20 cellular contexts compared by ENCODE assay signal in the genomic region with DNA sequence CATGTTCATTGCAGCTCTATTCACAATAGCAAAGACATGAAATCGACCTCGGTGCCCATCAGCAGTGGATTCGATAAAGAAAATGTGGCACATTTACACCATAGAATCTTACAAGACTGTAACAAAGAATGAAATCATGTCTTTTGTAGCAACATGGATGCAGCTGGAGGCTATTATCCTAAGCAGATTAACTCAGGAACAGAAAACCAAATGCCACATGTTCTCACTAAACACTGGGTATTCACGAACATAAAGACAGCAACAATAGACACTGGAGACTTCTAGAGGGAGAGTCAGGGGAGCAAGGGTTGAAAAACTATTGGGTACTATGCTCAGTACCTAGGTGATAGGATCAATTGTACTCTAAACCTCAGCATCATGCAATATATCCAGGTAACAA.
A peak's percentile ranks its signal among the peaks of the same experiment; 100 is the strongest.
DNase-seq lines count a peak whose midpoint lies in the region; ATAC-seq and TF ChIP-seq lines count a peak whose summit lies in the region.
"Had no signal": no experiment of that assay in that cellular context is flagged by ENCODE, and none has a peak within 500 bp of the region (broad histone marks: within the 10 kb centered on the region; RNA-seq: fewer than 3 reads in every experiment).

No MANE protein-coding gene starts in this region.

- H3K4ac ChIP-seq in neuronal stem cell (ENCODE audit: low read length), result no peak overlapping the region

- DNase-seq in HAP-1 (ENCODE audit: low spot score in 2 of 2), result peak; percentile 41 to 82
- peak; percentile 79 for DNase-seq in NCI-H82 (lab: John Stamatoyannopoulos, UW)
- DNase-seq in neuronal stem cell (ENCODE audit: low spot score), result no peak
- no peak for DNase-seq in SIG-M5 (lab: John Stamatoyannopoulos, UW)
- no peak for DNase-seq in stimulated activated naive CD8-positive, alpha-beta T cell treated with anti-CD3 and anti-CD28 coated beads, Interleukin-15, Interleukin-2, amounts not matched to agents 100 U/mL and 50 U/mL, for 24 hours
- DNase-seq: ACHN; BE2C; C1 segment of cervical spinal cord; CD4-positive, CD25-positive, alpha-beta regulatory T cell; CD8-positive, alpha-beta memory T cell; COR-L47; DMS153; DMS79; GDM1; HFFc6; KG1 had no signal

- no peak overlapping the region for H4K91ac ChIP-seq in neuronal stem cell (ENCODE audit: low read depth, low read length, poor library complexity)

- H3K27me3 Mint-ChIP-seq in brain, result no peaks in the 10 kb centered on the region
- H3K27me3 Mint-ChIP-seq: CD4-positive, CD25-positive, alpha-beta regulatory T cell had no signal

- H3K36me3 ChIP-seq in HAP-1 (replicated peaks) (no peaks in the 10 kb centered on the region), neuronal stem cell (replicated peaks in 1 of 2; ENCODE audit: control insufficient read depth in 2 of 2, insufficient read depth in 2 of 2, low read length in 2 of 2) (no peaks in the 10 kb centered on the region)
- H3K36me3 ChIP-seq: BE2C had no signal

- H4K8ac ChIP-seq in neuronal stem cell (ENCODE audit: low read depth, low read length), result no peak overlapping the region

- no peak overlapping the region for H3K4me3 ChIP-seq in HAP-1
- H3K4me3 ChIP-seq in neuronal stem cell (ENCODE audit: low read length in 2 of 2), result no peak overlapping the region

- H3K9me3 Mint-ChIP-seq in brain, result peaks cover 0 to 10% (median 0%) of the 10 kb centered on the region in 5 experiments
- H3K9me3 Mint-ChIP-seq: CD4-positive, CD25-positive, alpha-beta regulatory T cell; HFFc6 had no signal

- H3K18ac ChIP-seq in neuronal stem cell (ENCODE audit: low read length), result no peak overlapping the region

- WGBS in neuronal stem cell (ENCODE audit: extremely low coverage in 2 of 2, insufficient read length in 2 of 2, insufficient replicate concordance in 1 of 2), 2 donors, result no CpG with 5 or more reads among the region's 4 CpGs

- H3K9me3 ChIP-seq in HAP-1 (no peaks in the 10 kb centered on the region), neuronal stem cell (replicated peaks in 1 of 2; ENCODE audit: control insufficient read depth in 2 of 2, insufficient read depth in 1 of 2, low read depth in 1 of 2, low read length in 2 of 2) (no peaks in the 10 kb centered on the region)
- H3K9me3 ChIP-seq: BE2C had no signal

- TF ChIP-seq CTCF in brain (conservative IDR thresholded peaks at IDR 0.05), result no peak

- no peaks in the 10 kb centered on the region for H3K79me1 ChIP-seq in neuronal stem cell (ENCODE audit: low read depth, low read length)

- in situ Hi-C loops in HAP-1 (cut with MboI; ENCODE audit: low sequenced_read_pairs), result no loop called here

- no peak overlapping the region for H3K4me2 ChIP-seq in neuronal stem cell (ENCODE audit: insufficient read depth, low read length, poor library complexity, severe bottlenecking)

- no peak overlapping the region for H2AFZ ChIP-seq in neuronal stem cell (ENCODE audit: low read length)

- H3K9ac ChIP-seq in neuronal stem cell (ENCODE audit: low read depth, low read length, poor library complexity), result no peak overlapping the region

- H3K4me1 ChIP-seq in HAP-1 (peaks cover 7% of the 10 kb centered on the region), neuronal stem cell (ENCODE audit: control insufficient read depth in 2 of 2, insufficient read depth in 1 of 2, low read depth in 1 of 2, low read length in 2 of 2) (no peaks in the 10 kb centered on the region)
- H3K4me1 ChIP-seq: BE2C had no signal

- peak overlapping the region in 3 of 5 experiments; percentile 15 to 83 (median 45) for H3K27ac Mint-ChIP-seq in brain
- H3K27ac Mint-ChIP-seq: CD8-positive, alpha-beta memory T cell; HFFc6 had no signal

- peaks cover 27% of the 10 kb centered on the region for H3K4me1 Mint-ChIP-seq in brain
- H3K4me1 Mint-ChIP-seq: CD8-positive, alpha-beta memory T cell had no signal

- no peak for ATAC-seq in GM19351 (IDR thresholded peaks at IDR 0.05; ENCODE audit: unreplicated experiment)
- ATAC-seq in stimulated activated naive CD8-positive, alpha-beta T cell treated with anti-CD3 and anti-CD28 coated beads, Interleukin-15, Interleukin-2, amounts not matched to agents 100 U/mL and 50 U/mL, for 24 hours, result no peak
- ATAC-seq: HCT116, HepG2 had no signal

- H3K23ac ChIP-seq in neuronal stem cell (ENCODE audit: low read depth, low read length, poor library complexity), result no peak overlapping the region

- H2BK12ac ChIP-seq in neuronal stem cell (ENCODE audit: low read length), result no peak overlapping the region

- H3K14ac ChIP-seq in neuronal stem cell (ENCODE audit: low read length), result no peak overlapping the region

- no peak overlapping the region for H2BK120ac ChIP-seq in neuronal stem cell (ENCODE audit: low read depth, low read length)

- H2BK5ac ChIP-seq in neuronal stem cell (ENCODE audit: low read length), result no peak overlapping the region

- peak overlapping the region; percentile 27 for H3K27ac ChIP-seq in neuronal stem cell (replicated peaks; ENCODE audit: low read length)

- no peaks in the 10 kb centered on the region for H3K36me3 Mint-ChIP-seq in brain
- H3K36me3 Mint-ChIP-seq: CD4-positive, CD25-positive, alpha-beta regulatory T cell; CD8-positive, alpha-beta memory T cell had no signal

- H2AK5ac ChIP-seq in neuronal stem cell (ENCODE audit: low read depth, low read length), result no peak overlapping the region

- no peaks in the 10 kb centered on the region; the same call in 1 of the 2 replicates for H3K27me3 ChIP-seq in HAP-1 (ENCODE audit: low read depth)
- no peaks in the 10 kb centered on the region for H3K27me3 ChIP-seq in neuronal stem cell (ENCODE audit: control insufficient read depth in 3 of 3, insufficient read depth in 3 of 3, low read depth in 1 of 3, low read length in 3 of 3)
- H3K27me3 ChIP-seq: BE2C had no signal

- H3K4me3 Mint-ChIP-seq in brain, result peak overlapping the region in 2 of 5 experiments; percentile 16 to 35
- H3K4me3 Mint-ChIP-seq: CD4-positive, CD25-positive, alpha-beta regulatory T cell; CD8-positive, alpha-beta memory T cell; HFFc6 had no signal

- no peak overlapping the region for H2BK15ac ChIP-seq in neuronal stem cell (ENCODE audit: low read length)

Comparison
In these comparisons a context has a peak if more than half of its experiments do, and no peak if none do; other contexts are left out.
1. DNase-seq: peak in HAP-1 (2 of 2) and NCI-H82 (single experiment); none in neuronal stem cell (single experiment), SIG-M5 (single experiment) and stimulated activated naive CD8-positive, alpha-beta T cell treated with anti-CD3 and anti-CD28 coated beads, Interleukin-15, Interleukin-2, amounts not matched to agents 100 U/mL and 50 U/mL, for 24 hours (single experiment).